Comparison of ENCODE assay signal across 8 cellular contexts in genomic region chr2:202032841-202033316, GRCh38. TPM values are rescaled to one million over a fixed set of nuclear protein-coding genes. Genes with fewer than 3 reads are reported as not detected.
DNase-seq lines count a peak whose midpoint lies in the region; ATAC-seq and TF ChIP-seq lines count a peak whose summit lies in the region.

No MANE protein-coding gene starts in this region.

- H3K36me3 Mint-ChIP-seq in T-cell = no peaks in the 10 kb centered on the region

- DNase-seq in DMS53 (lab: John Stamatoyannopoulos, UW) (peak; percentile 55), DMS53 treated with DMSO at 0.1 percent for 48 hours (lab: John Stamatoyannopoulos, UW; ENCODE audit: unreplicated experiment) (no peak), T-cell (peak in 19 of 34 experiments; percentile 4 to 43 (median 20)), brain microvascular endothelial cell (peak; percentile 16), iPS-NIHi11 (ENCODE audit: low spot score) (peak; percentile 70), smooth muscle cell (lab: John Stamatoyannopoulos, UW; ENCODE audit: unreplicated experiment) (peak; percentile 80)

- H3K36me3 ChIP-seq in brain microvascular endothelial cell (replicated peaks) = no peaks in the 10 kb centered on the region
- no peaks in the 10 kb centered on the region for H3K36me3 ChIP-seq in smooth muscle cell (ENCODE audit: low read depth)

- H3K9me3 Mint-ChIP-seq in T-cell = no peaks in the 10 kb centered on the region

- H3K27ac ChIP-seq in brain microvascular endothelial cell (peak overlapping the region; percentile 65), smooth muscle cell (ENCODE audit: low read depth) (peak overlapping the region; percentile 88)

- peak overlapping the region in 1 of 2 donors; percentile 58 for H3K27ac Mint-ChIP-seq in T-cell

- H3K4me3 Mint-ChIP-seq in T-cell = peak overlapping the region in 2 of 3 donors; percentile 84 to 85

- TF ChIP-seq CTCF in brain microvascular endothelial cell (IDR thresholded peaks at IDR 0.05; ENCODE audit: low read depth, low read length, missing control alignments) (no peak), smooth muscle cell (IDR thresholded peaks at IDR 0.05; ENCODE audit: borderline replicate concordance, insufficient read depth, poor library complexity, severe bottlenecking) (no peak)

- no peaks in the 10 kb centered on the region for H3K27me3 ChIP-seq in brain microvascular endothelial cell (replicated peaks)
- H3K27me3 ChIP-seq in smooth muscle cell (ENCODE audit: low read depth) = no peaks in the 10 kb centered on the region

- peak overlapping the region; percentile 92 for H3K4me2 ChIP-seq in smooth muscle cell

- H3K9me3 ChIP-seq in smooth muscle cell (replicated peaks; ENCODE audit: low read depth) = no peaks in the 10 kb centered on the region

- H3K79me2 ChIP-seq in smooth muscle cell (ENCODE audit: low read depth) = peaks cover 25% of the 10 kb centered on the region

- peak overlapping the region; percentile 97 for H2AFZ ChIP-seq in smooth muscle cell (ENCODE audit: low read depth)

- H3K4me1 Mint-ChIP-seq in T-cell = peaks cover 12 to 14% (median 12%) of the 10 kb centered on the region in 3 donors

- H3K27me3 Mint-ChIP-seq in T-cell = peaks cover 0 to 10% of the 10 kb centered on the region in 2 donors

- CTCF ChIA-PET in T-cell (lab: Charles Lee) = no interaction called here

- peak; percentile 11 for ATAC-seq in HG03432 (IDR thresholded peaks at IDR 0.05; ENCODE audit: unreplicated experiment)
- peak; percentile 8 to 33 (median 25) for ATAC-seq in T-cell (replicated peaks in 1 of 4)
- no peak for ATAC-seq in HG03469 (IDR thresholded peaks at IDR 0.05; ENCODE audit: unreplicated experiment)

- peaks cover 7% of the 10 kb centered on the region for H3F3A ChIP-seq in smooth muscle cell (ENCODE audit: low read depth)

- POLR2A ChIA-PET in T-cell (lab: Charles Lee) = no interaction called here

- peak overlapping the region; percentile 79 for H3K9ac ChIP-seq in smooth muscle cell (ENCODE audit: low read depth)

- peaks cover 37% of the 10 kb centered on the region for H3K4me1 ChIP-seq in smooth muscle cell (ENCODE audit: low read depth)

- H3K4me3 ChIP-seq in brain microvascular endothelial cell (ENCODE audit: low read depth, low read length) = peak overlapping the region; percentile 79
- peak overlapping the region; percentile 75 for H3K4me3 ChIP-seq in smooth muscle cell

- H4K20me1 ChIP-seq in smooth muscle cell (ENCODE audit: low read depth) = peaks cover 32% of the 10 kb centered on the region

- 1% methylated on average over 37 of the region's 42 CpGs for WGBS in smooth muscle cell (ENCODE audit: low lambda C conversion rate)

- in situ Hi-C loops in brain microvascular endothelial cell (cut with HindIII; ENCODE audit: low pct_ligation_motif_present, low sequenced_read_pairs) = no loop called here

RNA-seq across cellular contexts. Expression of gene FZD7, which starts 0.8 kb away (rescaled TPM):
- total RNA-seq in T-cell (under 1 TPM; 0.15 to 0.93 (median 0.56) TPM), smooth muscle cell (17.0 and 21.8 TPM in 2 replicates)
- polyA plus RNA-seq in smooth muscle cell = 10.9 and 14.8 TPM in 2 replicates

RNA-seq across cellular contexts. Expression of gene KIAA2012, which starts 40.2 kb away (rescaled TPM):
- total RNA-seq in T-cell (not detected), smooth muscle cell (not detected in 2 replicates)
- polyA plus RNA-seq in smooth muscle cell = not detected in 2 replicates
